In genomic region chr17:72033311-72033710, GRCh38 we compare ENCODE assay signal across 21 cellular contexts.
A peak's percentile ranks its signal among the peaks of the same experiment; 100 is the strongest.
DNase-seq lines count a peak whose midpoint lies in the region; ATAC-seq, FAIRE-seq and TF ChIP-seq lines count a peak whose summit lies in the region.
"Had no signal": no experiment of that assay in that cellular context is flagged by ENCODE, and none has a peak within 500 bp of the region (broad histone marks: within the 10 kb centered on the region; RNA-seq: fewer than 3 reads in every experiment).

No MANE protein-coding gene starts in this region.

- H3K4me2 ChIP-seq in Karpas-422 (ENCODE audit: low read depth, low read length, poor library complexity, severe bottlenecking) (peak overlapping the region; percentile 65), OCI-LY7 (ENCODE audit: low read length) (peak overlapping the region; percentile 60), GM12878 (ENCODE audit: control insufficient read depth, insufficient read depth) (no peak overlapping the region)
- H3K4me2 ChIP-seq: BLaER1 had no signal

- BruUV-seq in OCI-LY7 (replicated peaks; lab: Mats Ljungman, UMichigan), result no TSS peak
- no TSS peak for BruUV-seq in GM12878 (replicated peaks; lab: Mats Ljungman, UMichigan)

- ATAC-seq in GM12878, result no peak
- no peak for ATAC-seq in HG03039 (IDR thresholded peaks at IDR 0.05; ENCODE audit: unreplicated experiment)

- TF ChIP-seq RAD21 in GM12878 (IDR thresholded peaks at IDR 0.05; ENCODE audit: insufficient read depth, low read depth, low read length), result no peak

- no peaks in the 10 kb centered on the region; the same call in 1 of the 2 replicates for H3K9me3 ChIP-seq in Karpas-422 (ENCODE audit: low read length)
- H3K9me3 ChIP-seq in OCI-LY7 (ENCODE audit: low read length), result no peaks in the 10 kb centered on the region
- H3K9me3 ChIP-seq in GM12878 (replicated peaks; ENCODE audit: control insufficient read depth, insufficient read depth, low read length), result peaks cover 8% of the 10 kb centered on the region; the same call in 2 of the 3 replicates
- H3K9me3 ChIP-seq: HAP-1 had no signal

- no peaks in the 10 kb centered on the region for H3K36me3 ChIP-seq in Karpas-422 (ENCODE audit: insufficient read depth, low read length)
- no peaks in the 10 kb centered on the region for H3K36me3 ChIP-seq in OCI-LY7 (ENCODE audit: insufficient read depth, low read length)
- no peaks in the 10 kb centered on the region for H3K36me3 ChIP-seq in GM12878 (ENCODE audit: control insufficient read depth in 2 of 2, insufficient read depth in 2 of 2, low read length in 1 of 2)
- H3K36me3 ChIP-seq: BLaER1, HAP-1 had no signal

- TF ChIP-seq CTCF in OCI-LY7 (conservative IDR thresholded peaks at IDR 0.05; ENCODE audit: low read length), result no peak
- no peak for TF ChIP-seq CTCF in GM12878 (IDR thresholded peaks at IDR 0.05 in 2 of 3, conservative IDR thresholded peaks at IDR 0.05 in 1 of 3; ENCODE audit: control insufficient read depth in 2 of 3, extremely low read depth in 1 of 3, insufficient read depth in 1 of 3, low read depth in 3 of 3, low read length in 3 of 3)
- no peak for TF ChIP-seq CTCF in nephron (IDR thresholded peaks at IDR 0.05; ENCODE audit: unreplicated experiment in 3 of 3)

- H4K20me1 ChIP-seq in Karpas-422 (ENCODE audit: insufficient read depth, low read depth, low read length) (no peaks in the 10 kb centered on the region), OCI-LY7 (ENCODE audit: insufficient read depth, low read length) (no peaks in the 10 kb centered on the region), GM12878 (ENCODE audit: control insufficient read depth, insufficient read depth) (no peaks in the 10 kb centered on the region)
- H4K20me1 ChIP-seq: BLaER1 had no signal

- intact Hi-C loops in OCI-LY7 (cut with micrococcal nuclease; ENCODE audit: unreplicated experiment) (loop anchor here (5.0 kb wide), 2 partner anchors 479 to 621 kb away; no protein-coding TSS in a partner anchor), GM12878 (cut with micrococcal nuclease; ENCODE audit: unreplicated experiment) (loop anchor here (5.0 to 10.0 kb wide), 3 partner anchors 434 to 559 kb away; no protein-coding TSS in a partner anchor)

- H3K4me1 ChIP-seq in Karpas-422 (ENCODE audit: low read length) (peaks cover 62% of the 10 kb centered on the region), OCI-LY7 (ENCODE audit: insufficient read depth, low read length, poor library complexity, severe bottlenecking) (peaks cover 56% of the 10 kb centered on the region), GM12878 (ENCODE audit: control insufficient read depth, insufficient read depth, low read length) (peaks cover 46% of the 10 kb centered on the region)
- H3K4me1 ChIP-seq: HAP-1 had no signal

- no peak for FAIRE-seq in GM12878 (lab: Jason Lieb, UNC)
- FAIRE-seq: D721Med, H54 had no signal

- no peak for DNase-seq in Karpas-422
- DNase-seq in OCI-LY7 (ENCODE audit: low spot score), result no peak
- DNase-seq in GM12878 (ENCODE audit: low read depth, low spot score), result no peak
- no peak for DNase-seq in stimulated activated CD4-positive, alpha-beta T cell treated with anti-CD3 and anti-CD28 coated beads, Interleukin-4, amount 100 ng/mL, for 1 hour
- no peak for DNase-seq in kidney glomerular epithelial cell (lab: John Stamatoyannopoulos, UW)
- DNase-seq in HuH-7 (ENCODE audit: low spot score), result no peak
- DNase-seq: CD4-positive, CD25-positive, alpha-beta regulatory T cell; CD8-positive, alpha-beta memory T cell; DMS 273 treated with DMSO at 0.1 percent for 48 hours; DMS79; GF-D8; GOT3; HFFc6 had no signal

- no peaks in the 10 kb centered on the region for H3K27me3 ChIP-seq in Karpas-422 (ENCODE audit: low read length)
- H3K27me3 ChIP-seq in GM12878 (replicated peaks in 1 of 2; ENCODE audit: control insufficient read depth in 2 of 2, insufficient read depth in 2 of 2, low read length in 1 of 2), result no peaks in the 10 kb centered on the region
- H3K27me3 ChIP-seq: BLaER1 had no signal

- WGBS in GM12878 (ENCODE audit: insufficient coverage, insufficient replicate concordance, low lambda C conversion rate, missing lambda C conversion rate), result 49% methylated on average over 4 of the region's 4 CpGs

- no peaks in the 10 kb centered on the region for H3K36me3 Mint-ChIP-seq in nephron (ENCODE audit: low read depth)
- H3K36me3 Mint-ChIP-seq: CD4-positive, CD25-positive, alpha-beta regulatory T cell; CD8-positive, alpha-beta memory T cell had no signal

- H3K4me1 Mint-ChIP-seq in nephron, result peaks cover 29% of the 10 kb centered on the region

- peak overlapping the region; percentile 32 to 78 (median 40) for H3K27ac Mint-ChIP-seq in nephron
- H3K27ac Mint-ChIP-seq: B cell; CD4-positive, CD25-positive, alpha-beta regulatory T cell; CD8-positive, alpha-beta memory T cell; HFFc6 had no signal

- H3K9ac ChIP-seq in Karpas-422 (ENCODE audit: low read length) (peak overlapping the region; percentile 25; the same call in 1 of the 2 replicates), GM12878 (ENCODE audit: control insufficient read depth, insufficient read depth, low read length) (no peak overlapping the region)
- H3K9ac ChIP-seq: BLaER1 had no signal

- H3K27me3 Mint-ChIP-seq in nephron (ENCODE audit: low read depth), result no peaks in the 10 kb centered on the region

- in situ Hi-C loops in GM12878 (cut with MboI), result loop anchor here (5.0 kb wide), 3 partner anchors 84 to 484 kb away; no protein-coding TSS in a partner anchor

- RAD21 ChIA-PET in GM12878 (lab: Charles Lee; ENCODE audit: unreplicated experiment), result interaction anchor here (0.6 to 4.3 kb wide), 14 partner anchors 9 to 576 kb away, joined by 3 to 41 read pairs (median 6); partner anchors contain the start of gene SOX9

- H2AFZ ChIP-seq in Karpas-422 (ENCODE audit: low read length) (peak overlapping the region; percentile 9; the same call in 1 of the 2 replicates), OCI-LY7 (ENCODE audit: low read length) (no peak overlapping the region), GM12878 (ENCODE audit: control insufficient read depth, low read depth, low read length) (no peak overlapping the region)

- SMC1A ChIA-PET in GM12878 (lab: Charles Lee; ENCODE audit: uncharacterized antibody, unreplicated experiment), result interaction anchor here (0.6 to 6.8 kb wide), 11 partner anchors 9 to 634 kb away, joined by 3 to 61 read pairs (median 5); partner anchors contain the start of gene SOX9

- H3K4me3 ChIP-seq in Karpas-422 (ENCODE audit: low read length) (no peak overlapping the region), OCI-LY7 (ENCODE audit: low read depth, low read length, poor library complexity, severe bottlenecking) (no peak overlapping the region), GM12878 (peak overlapping the region; percentile 47; the same call in 1 of the 2 replicates)
- H3K4me3 ChIP-seq: BLaER1, HAP-1 had no signal

- CTCF ChIA-PET in OCI-LY7 (lab: Charles Lee; ENCODE audit: unreplicated experiment) (interaction anchor here (1.7 kb wide), 1 partner anchor 15 kb away, joined by 3 read pairs; no protein-coding TSS in a partner anchor), GM12878 (lab: Yijun Ruan, JAX) (interaction anchor here (0.7 to 8.3 kb wide), 8 partner anchors 11 to 523 kb away, joined by 3 to 41 read pairs (median 5); partner anchors contain the start of gene SOX9)

- H3K9me3 Mint-ChIP-seq in nephron, result no peaks in the 10 kb centered on the region
- H3K9me3 Mint-ChIP-seq: HFFc6 had no signal

- no peaks in the 10 kb centered on the region for H3K9me2 ChIP-seq in Karpas-422 (replicated peaks; ENCODE audit: insufficient read depth, low read length)
- no peaks in the 10 kb centered on the region for H3K9me2 ChIP-seq in OCI-LY7 (ENCODE audit: insufficient read depth, low read length)

- no peaks in the 10 kb centered on the region for H3K79me2 ChIP-seq in Karpas-422 (ENCODE audit: low read length)
- peaks cover 11% of the 10 kb centered on the region; the same call in 1 of the 2 replicates for H3K79me2 ChIP-seq in OCI-LY7 (ENCODE audit: insufficient read depth, low read depth, low read length)
- peaks cover 2% of the 10 kb centered on the region; the same call in 1 of the 2 replicates for H3K79me2 ChIP-seq in GM12878 (ENCODE audit: control insufficient read depth, insufficient read depth, low read length)

- H3K27ac ChIP-seq in Karpas-422 (ENCODE audit: low read length), result peak overlapping the region; percentile 95
- peak overlapping the region; percentile 70 for H3K27ac ChIP-seq in OCI-LY7 (ENCODE audit: low read depth, low read length, poor library complexity, severe bottlenecking)
- peak overlapping the region; percentile 57 for H3K27ac ChIP-seq in GM12878 (ENCODE audit: control insufficient read depth, insufficient read depth)
- H3K27ac ChIP-seq: BLaER1, C4-2B had no signal

- TF ChIP-seq POLR2A in GM12878 (IDR thresholded peaks at IDR 0.05; ENCODE audit: low read depth, low read length), result no peak

- POLR2A ChIA-PET in OCI-LY7 (lab: Charles Lee), result interaction anchor here (0.6 to 4.6 kb wide), 5 partner anchors 10 to 217 kb away, joined by 3 to 64 read pairs (median 3); no protein-coding TSS in a partner anchor
- POLR2A ChIA-PET in GM12878 (lab: Charles Lee), result interaction anchor here (0.7 to 1.9 kb wide), 4 partner anchors 11 to 493 kb away, joined by 4 to 6 read pairs (median 4); no protein-coding TSS in a partner anchor

- no peak for TF ChIP-seq EP300 in GM12878 (IDR thresholded peaks at IDR 0.05; ENCODE audit: borderline replicate concordance in 1 of 2, control insufficient read depth in 1 of 2, low read depth in 2 of 2, low read length in 2 of 2)

- H3K4me3 Mint-ChIP-seq in nephron, result no peak overlapping the region
- H3K4me3 Mint-ChIP-seq: B cell; CD4-positive, CD25-positive, alpha-beta regulatory T cell; CD8-positive, alpha-beta memory T cell; HFFc6 had no signal

TF ChIP-seq in GM12878, 131 proteins besides CTCF, POLR2A, EP300 and RAD21 (continues in another document):
- TF ChIP-seq EZH2 (IDR thresholded peaks at IDR 0.05; ENCODE audit: borderline replicate concordance, control insufficient read depth, low read depth, low read length), result no peak
- no peak for TF ChIP-seq MYC (IDR thresholded peaks at IDR 0.05; ENCODE audit: insufficient read depth, insufficient read length, insufficient replicate concordance, low read length, severe bottlenecking)
- TF ChIP-seq MXI1 (IDR thresholded peaks at IDR 0.05; ENCODE audit: low read depth, low read length), result no peak
